ENCODE assay signal across 19 cellular contexts in the genomic region with DNA sequence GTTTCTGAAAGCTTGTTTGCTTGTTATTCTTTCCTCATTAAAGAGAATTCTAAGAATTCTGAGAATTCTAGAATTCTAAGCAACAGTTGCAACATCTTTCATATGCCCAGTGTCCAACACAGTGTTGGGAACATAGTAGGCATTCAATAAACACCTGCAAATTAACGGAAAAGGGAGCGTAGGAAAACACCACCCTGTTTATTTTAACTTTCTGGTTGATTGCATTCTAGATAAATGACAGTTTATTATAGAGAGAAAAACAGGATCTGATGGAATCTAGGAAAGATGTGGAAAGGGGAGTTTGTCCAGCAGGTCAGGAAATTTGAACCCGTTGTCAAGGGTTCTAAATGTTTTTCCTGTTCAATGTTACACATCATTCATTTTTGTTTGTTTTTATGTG. TPM values are rescaled to one million over a fixed set of nuclear protein-coding genes. Genes with fewer than 3 reads are reported as not detected.
DNase-seq lines count a peak whose midpoint lies in the region; ATAC-seq and TF ChIP-seq lines count a peak whose summit lies in the region.
"Had no signal": no experiment of that assay in that cellular context is flagged by ENCODE, and none has a peak within 500 bp of the region (broad histone marks: within the 10 kb centered on the region; RNA-seq: fewer than 3 reads in every experiment).

No MANE protein-coding gene starts in this region.

- no peak for ATAC-seq in GM21526 (IDR thresholded peaks at IDR 0.05; ENCODE audit: low FRiP score, unreplicated experiment)

- no peak overlapping the region for H3K27ac ChIP-seq in esophagus squamous epithelium
- H3K27ac ChIP-seq: GM23248, KMS-11 had no signal

- H3K4me1 ChIP-seq in esophagus squamous epithelium: peaks cover 0 to 3% (median 0%) of the 10 kb centered on the region in 3 donors

- intact Hi-C loops in esophagus squamous epithelium (cut with DNase I): no loop called here

- no peak for TF ChIP-seq POLR2A in esophagus squamous epithelium (IDR thresholded peaks at IDR 0.05)

- 57 to 66% methylated on average over 3 of the region's 3 CpGs for WGBS in esophagus squamous epithelium, 2 donors

- H3K9me3 ChIP-seq in esophagus squamous epithelium: no peaks in the 10 kb centered on the region

- TF ChIP-seq CTCF in esophagus squamous epithelium (IDR thresholded peaks at IDR 0.05): no peak

- peak; percentile 21 for DNase-seq in EH (ENCODE audit: low read depth)
- DNase-seq in NCI-H460 (ENCODE audit: extremely low read depth, low read depth): peak; percentile 80
- DNase-seq in dermis microvascular lymphatic vessel endothelial cell (ENCODE audit: low read depth in 2 of 2): peak; percentile 79 to 93
- DNase-seq in renal cortical epithelial cell (ENCODE audit: low read depth): peak; percentile 60
- no peak for DNase-seq in HPDE6-E6E7 (ENCODE audit: extremely low spot score)
- DNase-seq in esophagus squamous epithelium (lab: John Stamatoyannopoulos, UW): no peak
- DNase-seq: COR-L47, DMS153, HCEC 1CT, MG63, NCI-H1092 treated with DMSO at 0.1 percent for 48 hours, NCI-H1694 treated with DMSO at 0.1 percent for 48 hours, NCI-H2107, NCI-H2227 treated with DMSO at 0.1 percent for 48 hours, NCI-H524 treated with DMSO at 0.1 percent for 48 hours, SHP77 had no signal

- H3K27me3 ChIP-seq in esophagus squamous epithelium: no peaks in the 10 kb centered on the region
- H3K27me3 ChIP-seq: MG63 had no signal

- no peaks in the 10 kb centered on the region for H3K36me3 ChIP-seq in esophagus squamous epithelium
- H3K36me3 ChIP-seq: MG63 had no signal

- no peak overlapping the region for H3K4me3 ChIP-seq in esophagus squamous epithelium
- H3K4me3 ChIP-seq: GM23248, MG63 had no signal

RNA-seq across cellular contexts. Expression of a gene that starts 24.2 kb away (rescaled TPM):
- total RNA-seq in NCI-H460 (2014; rRNA removed; shearing (Covaris generic)): 827 and 872 TPM in 2 replicates
- polyA plus RNA-seq in NCI-H460 (2014; cell fraction: nucleus; rRNA removed): 643 and 894 TPM in 2 replicates
- 3,306 and 7,589 TPM in 2 replicates for total RNA-seq in dermis microvascular lymphatic vessel endothelial cell
- 155 and 330 TPM in 2 replicates for total RNA-seq in renal cortical epithelial cell
- total RNA-seq in esophagus squamous epithelium: 10 to 100 TPM; 11.2 to 68.3 (median 41.8) TPM

Comparison
In these comparisons a context has a peak if more than half of its experiments do, and no peak if none do; other contexts are left out.
1. DNase-seq: peak in EH (single experiment), NCI-H460 (single experiment), dermis microvascular lymphatic vessel endothelial cell (2 of 2) and renal cortical epithelial cell (single experiment); none in HPDE6-E6E7 (single experiment) and esophagus squamous epithelium (single experiment).